22 cellular contexts compared by ENCODE assay signal in genomic region chr10:71562181-71562580, GRCh38.
A peak's percentile ranks its signal among the peaks of the same experiment; 100 is the strongest.
DNase-seq lines count a peak whose midpoint lies in the region; ATAC-seq lines count a peak whose summit lies in the region.
"Had no signal": no experiment of that assay in that cellular context is flagged by ENCODE, and none has a peak within 500 bp of the region (broad histone marks: within the 10 kb centered on the region; RNA-seq: fewer than 3 reads in every experiment).

No MANE protein-coding gene starts in this region.

- no peak overlapping the region for H3K4me3 Mint-ChIP-seq in stimulated activated naive CD8-positive, alpha-beta T cell treated with anti-CD3 and anti-CD28 coated beads, Interleukin-15, Interleukin-2, amounts not matched to agents 100 ng/mL and 50 ng/mL, for 24 hours
- H3K4me3 Mint-ChIP-seq in stimulated activated naive CD8-positive, alpha-beta T cell treated with anti-CD3 and anti-CD28 coated beads, Interleukin-15, amount 100 ng/mL, for 72 hours = no peak overlapping the region
- H3K4me3 Mint-ChIP-seq: CD14-positive monocyte; CD4-positive, alpha-beta memory T cell; CD4-positive, CD25-positive, alpha-beta regulatory T cell; CD8-positive, alpha-beta memory T cell had no signal

- no peak overlapping the region for H2BK12ac ChIP-seq in neuronal stem cell (ENCODE audit: low read length)

- H3K14ac ChIP-seq in neuronal stem cell (ENCODE audit: low read length) = no peak overlapping the region

- DNase-seq in stimulated activated naive CD8-positive, alpha-beta T cell treated with anti-CD3 and anti-CD28 coated beads, Interleukin-15, amount 100 ng/mL, for 72 hours = no peak
- no peak for DNase-seq in neuronal stem cell (ENCODE audit: low spot score)
- DNase-seq in activated T-cell treated with anti-CD3 and anti-CD28 coated beads, Interleukin-2, amount 50 U/mL, for 1 hour = no peak
- no peak for DNase-seq in stimulated activated CD4-positive, alpha-beta T cell treated with anti-CD3 and anti-CD28 coated beads, Interleukin-4, amount 100 ng/mL, for 24 hours
- DNase-seq: 8988T; ACHN; BE2C; C1 segment of cervical spinal cord; CD4-positive, alpha-beta memory T cell; CD4-positive, CD25-positive, alpha-beta regulatory T cell; CD8-positive, alpha-beta memory T cell; COR-L47; DMS 273 treated with DMSO at 0.1 percent for 48 hours; DMS153; DMS53; DMS79; DND-41; EL; GDM1 had no signal

- no peaks in the 10 kb centered on the region for H3K9me3 Mint-ChIP-seq in stimulated activated naive CD8-positive, alpha-beta T cell treated with anti-CD3 and anti-CD28 coated beads, Interleukin-15, Interleukin-2, amounts not matched to agents 100 ng/mL and 50 ng/mL, for 24 hours
- no peaks in the 10 kb centered on the region for H3K9me3 Mint-ChIP-seq in stimulated activated naive CD8-positive, alpha-beta T cell treated with anti-CD3 and anti-CD28 coated beads, Interleukin-15, amount 100 ng/mL, for 72 hours

- no peak overlapping the region for H4K8ac ChIP-seq in neuronal stem cell (ENCODE audit: low read depth, low read length)

- H3K79me1 ChIP-seq in neuronal stem cell (ENCODE audit: low read depth, low read length) = no peaks in the 10 kb centered on the region

- H3K36me3 Mint-ChIP-seq in stimulated activated naive CD8-positive, alpha-beta T cell treated with anti-CD3 and anti-CD28 coated beads, Interleukin-15, Interleukin-2, amounts not matched to agents 100 ng/mL and 50 ng/mL, for 24 hours (ENCODE audit: low read depth) = no peaks in the 10 kb centered on the region
- H3K36me3 Mint-ChIP-seq: CD14-positive monocyte; CD4-positive, alpha-beta memory T cell; CD4-positive, CD25-positive, alpha-beta regulatory T cell had no signal

- peak overlapping the region; percentile 89 for H2BK120ac ChIP-seq in neuronal stem cell (ENCODE audit: low read depth, low read length)

- no CpG with 5 or more reads among the region's 9 CpGs for WGBS in neuronal stem cell (ENCODE audit: extremely low coverage in 2 of 2, insufficient read length in 2 of 2, insufficient replicate concordance in 1 of 2), 2 donors

- ATAC-seq in stimulated activated naive CD8-positive, alpha-beta T cell treated with anti-CD3 and anti-CD28 coated beads, Interleukin-15, amount 100 ng/mL, for 72 hours = no peak

- peak overlapping the region; percentile 49 for H3K27ac Mint-ChIP-seq in stimulated activated naive CD8-positive, alpha-beta T cell treated with anti-CD3 and anti-CD28 coated beads, Interleukin-15, Interleukin-2, amounts not matched to agents 100 ng/mL and 50 ng/mL, for 24 hours
- H3K27ac Mint-ChIP-seq in stimulated activated naive CD8-positive, alpha-beta T cell treated with anti-CD3 and anti-CD28 coated beads, Interleukin-15, amount 100 ng/mL, for 72 hours = no peak overlapping the region
- H3K27ac Mint-ChIP-seq: CD14-positive monocyte; CD4-positive, alpha-beta memory T cell; CD4-positive, CD25-positive, alpha-beta regulatory T cell had no signal

- H3K4me1 Mint-ChIP-seq in stimulated activated naive CD8-positive, alpha-beta T cell treated with anti-CD3 and anti-CD28 coated beads, Interleukin-15, Interleukin-2, amounts not matched to agents 100 ng/mL and 50 ng/mL, for 24 hours (ENCODE audit: low read depth) = no peaks in the 10 kb centered on the region
- H3K4me1 Mint-ChIP-seq in stimulated activated naive CD8-positive, alpha-beta T cell treated with anti-CD3 and anti-CD28 coated beads, Interleukin-15, amount 100 ng/mL, for 72 hours = no peaks in the 10 kb centered on the region
- H3K4me1 Mint-ChIP-seq: CD4-positive, alpha-beta memory T cell; CD4-positive, CD25-positive, alpha-beta regulatory T cell; CD8-positive, alpha-beta memory T cell had no signal

- H3K27me3 Mint-ChIP-seq in stimulated activated naive CD8-positive, alpha-beta T cell treated with anti-CD3 and anti-CD28 coated beads, Interleukin-15, Interleukin-2, amounts not matched to agents 100 ng/mL and 50 ng/mL, for 24 hours = peaks cover 28% of the 10 kb centered on the region
- peaks cover 33% of the 10 kb centered on the region for H3K27me3 Mint-ChIP-seq in stimulated activated naive CD8-positive, alpha-beta T cell treated with anti-CD3 and anti-CD28 coated beads, Interleukin-15, amount 100 ng/mL, for 72 hours

- H3K23ac ChIP-seq in neuronal stem cell (ENCODE audit: low read depth, low read length, poor library complexity) = no peak overlapping the region

- peak overlapping the region; percentile 29 for H2BK5ac ChIP-seq in neuronal stem cell (ENCODE audit: low read length)

- H2AK5ac ChIP-seq in neuronal stem cell (ENCODE audit: low read depth, low read length) = peak overlapping the region; percentile 31

- no peak overlapping the region for H3K4me2 ChIP-seq in neuronal stem cell (ENCODE audit: insufficient read depth, low read length, poor library complexity, severe bottlenecking)

- peaks cover 0 to 8% of the 10 kb centered on the region in 2 donors for H3K4me1 ChIP-seq in neuronal stem cell (ENCODE audit: control insufficient read depth in 2 of 2, insufficient read depth in 1 of 2, low read depth in 1 of 2, low read length in 2 of 2)
- H3K4me1 ChIP-seq: BE2C had no signal

- no peaks in the 10 kb centered on the region for H3K9me3 ChIP-seq in neuronal stem cell (replicated peaks in 1 of 2; ENCODE audit: control insufficient read depth in 2 of 2, insufficient read depth in 1 of 2, low read depth in 1 of 2, low read length in 2 of 2)
- H3K9me3 ChIP-seq: BE2C, BLaER1 had no signal

- H3K36me3 ChIP-seq in neuronal stem cell (replicated peaks in 1 of 2; ENCODE audit: control insufficient read depth in 2 of 2, insufficient read depth in 2 of 2, low read length in 2 of 2) = no peaks in the 10 kb centered on the region
- H3K36me3 ChIP-seq: BE2C, BLaER1 had no signal

- H2BK15ac ChIP-seq in neuronal stem cell (ENCODE audit: low read length) = peak overlapping the region; percentile 69

- H3K9ac ChIP-seq in neuronal stem cell (ENCODE audit: low read depth, low read length, poor library complexity) = no peak overlapping the region
- H3K9ac ChIP-seq: BLaER1 had no signal

- H3K4ac ChIP-seq in neuronal stem cell (ENCODE audit: low read length) = no peak overlapping the region

- no peak overlapping the region for H2AFZ ChIP-seq in neuronal stem cell (ENCODE audit: low read length)

- H3K18ac ChIP-seq in neuronal stem cell (ENCODE audit: low read length) = peak overlapping the region; percentile 70

- H3K4me3 ChIP-seq in neuronal stem cell (ENCODE audit: low read length in 2 of 2) = no peak overlapping the region
- H3K4me3 ChIP-seq: BLaER1 had no signal

- no peak overlapping the region for H3K27ac ChIP-seq in neuronal stem cell (replicated peaks; ENCODE audit: low read length)
- H3K27ac ChIP-seq: BLaER1 had no signal

- peaks cover 0 to 18% (median 0%) of the 10 kb centered on the region in 3 experiments for H3K27me3 ChIP-seq in neuronal stem cell (ENCODE audit: control insufficient read depth in 3 of 3, insufficient read depth in 3 of 3, low read depth in 1 of 3, low read length in 3 of 3)
- H3K27me3 ChIP-seq: BE2C, BLaER1 had no signal

- H4K91ac ChIP-seq in neuronal stem cell (ENCODE audit: low read depth, low read length, poor library complexity) = no peak overlapping the region
